23 cellular contexts compared by ENCODE assay signal in genomic region chr10:94192974-94193373, GRCh38.
DNase-seq lines count a peak whose midpoint lies in the region; ATAC-seq and TF ChIP-seq lines count a peak whose summit lies in the region.
"Had no signal": no experiment of that assay in that cellular context is flagged by ENCODE, and none has a peak within 500 bp of the region (broad histone marks: within the 10 kb centered on the region; RNA-seq: fewer than 3 reads in every experiment).

No MANE protein-coding gene starts in this region.

- DNase-seq in brain microvascular endothelial cell, result peak; percentile 14
- peak; percentile 32 for DNase-seq in kidney glomerular epithelial cell (lab: John Stamatoyannopoulos, UW)
- no peak for DNase-seq in smooth muscle cell (lab: John Stamatoyannopoulos, UW; ENCODE audit: unreplicated experiment)
- DNase-seq in UCSD-AML1 (lab: John Stamatoyannopoulos, UW; ENCODE audit: unreplicated experiment), result no peak
- DNase-seq in activated effector memory CD4-positive, alpha-beta T cell treated with anti-CD3 and anti-CD28 coated beads, Interleukin-2, amount 50 U/mL, for 16 hours, result no peak
- DNase-seq: activated CD8-positive, alpha-beta memory T cell treated with anti-CD3 and anti-CD28 coated beads, Interleukin-2, amount 50 U/mL, for 4 hours; activated effector memory CD4-positive, alpha-beta T cell treated with Interleukin-2 at 50 U/mL for 16 hours; DMS 273 treated with DMSO at 0.1 percent for 48 hours; effector CD4-positive, alpha-beta T cell; GDM1; head of caudate nucleus; left ventricle myocardium inferior; NCI-H1436 treated with DMSO at 0.1 percent for 48 hours; NCI-H2171 treated with DMSO at 0.1 percent for 48 hours; NCI-H69; retina had no signal

- peak overlapping the region; percentile 62 for H3K4me2 ChIP-seq in smooth muscle cell

- H2AFZ ChIP-seq in smooth muscle cell (ENCODE audit: low read depth), result no peak overlapping the region

- H3F3A ChIP-seq in smooth muscle cell (ENCODE audit: low read depth), result peaks cover 8% of the 10 kb centered on the region

- in situ Hi-C loops in brain microvascular endothelial cell (cut with HindIII; ENCODE audit: low pct_ligation_motif_present, low sequenced_read_pairs), result no loop called here

- H3K9me3 ChIP-seq in HEK293 (ENCODE audit: control insufficient read depth, insufficient read depth, low read depth, low read length) (no peaks in the 10 kb centered on the region), smooth muscle cell (replicated peaks; ENCODE audit: low read depth) (no peaks in the 10 kb centered on the region)
- H3K9me3 ChIP-seq: left ventricle myocardium inferior, neutrophil had no signal

- H3K4me1 ChIP-seq in HEK293 (ENCODE audit: control insufficient read depth, insufficient read depth, low read length) (peaks cover 7% of the 10 kb centered on the region), smooth muscle cell (ENCODE audit: low read depth) (peaks cover 17% of the 10 kb centered on the region)

- H3K27ac ChIP-seq in HEK293 (ENCODE audit: extremely low read depth, low read depth, low read length) (no peak overlapping the region), brain microvascular endothelial cell (peak overlapping the region; percentile 46), smooth muscle cell (ENCODE audit: low read depth) (peak overlapping the region; percentile 34)
- H3K27ac ChIP-seq: HL-60, neutrophil had no signal

- H3K36me3 ChIP-seq in HEK293 (ENCODE audit: control insufficient read depth in 2 of 2, insufficient read depth in 1 of 2, low read length in 2 of 2) (no peaks in the 10 kb centered on the region), brain microvascular endothelial cell (replicated peaks) (no peaks in the 10 kb centered on the region), smooth muscle cell (ENCODE audit: low read depth) (no peaks in the 10 kb centered on the region)
- H3K36me3 ChIP-seq: left ventricle myocardium inferior, neutrophil had no signal

- 88% methylated on average over 1 of the region's 1 CpG for WGBS in smooth muscle cell (ENCODE audit: low lambda C conversion rate)

- TF ChIP-seq CTCF in HEK293 (tag by site-specific recombination; IDR thresholded peaks at IDR 0.05) (no peak), brain microvascular endothelial cell (IDR thresholded peaks at IDR 0.05; ENCODE audit: low read depth, low read length, missing control alignments) (no peak), smooth muscle cell (IDR thresholded peaks at IDR 0.05; ENCODE audit: borderline replicate concordance, insufficient read depth, poor library complexity, severe bottlenecking) (no peak)

- H3K4me3 ChIP-seq in HEK293 (ENCODE audit: low read depth, low read length), result no peak overlapping the region
- H3K4me3 ChIP-seq in brain microvascular endothelial cell (ENCODE audit: low read depth, low read length), result no peak overlapping the region
- H3K4me3 ChIP-seq in smooth muscle cell, result no peak overlapping the region
- H3K4me3 ChIP-seq: left ventricle myocardium inferior had no signal

- no peaks in the 10 kb centered on the region for H4K20me1 ChIP-seq in smooth muscle cell (ENCODE audit: low read depth)

- CTCF ChIA-PET in HEK293 (lab: Yijun Ruan, JAX), result interaction anchor here (1.5 kb wide), 1 partner anchor 40 kb away, joined by 6 read pairs; no protein-coding TSS in a partner anchor

- POLR2A ChIA-PET in HEK293 (lab: Yijun Ruan, JAX), result no interaction called here

- H3K79me2 ChIP-seq in smooth muscle cell (ENCODE audit: low read depth), result no peaks in the 10 kb centered on the region

- ATAC-seq in GM21619 (IDR thresholded peaks at IDR 0.05; ENCODE audit: unreplicated experiment), result no peak
- ATAC-seq in HG02981 (IDR thresholded peaks at IDR 0.05; ENCODE audit: unreplicated experiment), result no peak
- ATAC-seq: esophagus mucosa; stimulated activated effector memory CD8-positive, alpha-beta T cell treated with anti-CD3 and anti-CD28 coated beads, Interleukin-12 subunit alpha, Interleukin-12 subunit beta, amount 100 ng/mL, for 72 hours had no signal

- no peaks in the 10 kb centered on the region for H3K27me3 ChIP-seq in brain microvascular endothelial cell (replicated peaks)
- H3K27me3 ChIP-seq in smooth muscle cell (ENCODE audit: low read depth), result no peaks in the 10 kb centered on the region
- H3K27me3 ChIP-seq: neutrophil had no signal

- no peak overlapping the region for H3K9ac ChIP-seq in smooth muscle cell (ENCODE audit: low read depth)

TF ChIP-seq in HEK293, 187 proteins besides CTCF, POLR2A, EP300 and RAD21:
- TF ChIP-seq ZBTB1 (tag by site-specific recombination; IDR thresholded peaks at IDR 0.05) (no peak), PRDM6 (tag by site-specific recombination; IDR thresholded peaks at IDR 0.05) (peak; percentile 24; the same call in 1 of the 2 replicates), ZBTB17 (tag by site-specific recombination; IDR thresholded peaks at IDR 0.05) (peak; percentile 89), FEZF1 (tag by site-specific recombination; IDR thresholded peaks at IDR 0.05) (peak; percentile 52)

Comparison
In these comparisons a context has a peak if more than half of its experiments do, and no peak if none do; other contexts are left out.
1. DNase-seq: peak in brain microvascular endothelial cell (single experiment) and kidney glomerular epithelial cell (single experiment); none in smooth muscle cell (single experiment), UCSD-AML1 (single experiment) and activated effector memory CD4-positive, alpha-beta T cell treated with anti-CD3 and anti-CD28 coated beads, Interleukin-2, amount 50 U/mL, for 16 hours (single experiment).